25 cellular contexts compared by ENCODE assay signal in the genomic region with DNA sequence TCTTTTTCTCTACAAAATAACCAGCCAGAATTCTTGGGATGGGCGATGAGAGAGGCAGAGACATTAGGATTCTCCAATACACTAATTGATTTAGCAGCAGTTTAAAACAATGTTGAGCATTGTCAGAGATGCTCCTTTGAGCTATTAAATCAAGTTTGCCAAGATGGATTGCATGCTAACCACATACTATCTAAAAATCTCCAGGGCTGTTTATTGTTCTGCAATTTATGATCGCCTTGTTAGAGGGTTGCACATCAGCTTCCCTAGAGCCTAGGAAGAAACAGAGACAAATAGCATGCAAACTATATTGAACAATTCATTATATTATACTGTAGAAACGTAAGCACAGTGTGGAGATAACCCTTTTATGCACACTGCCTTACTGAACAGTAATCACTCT.
"Had no signal": no experiment of that assay in that cellular context is flagged by ENCODE, and none has a peak within 500 bp of the region (broad histone marks: within the 10 kb centered on the region; RNA-seq: fewer than 3 reads in every experiment).

No MANE protein-coding gene starts in this region.

- ATAC-seq: effector memory CD8-positive, alpha-beta T cell; left lobe of liver; mucosa of descending colon; natural killer cell treated with Interleukin-12 subunit alpha and Interleukin-12 subunit beta and Interleukin-15 and Interleukin-18, amount 100 ng/mL, for 72 hours; sciatic nerve; stimulated activated naive CD8-positive, alpha-beta T cell treated with anti-CD3 and anti-CD28 coated beads, Interleukin-15, amount 100 ng/mL, for 72 hours; upper lobe of right lung had no signal

- H3K9me3 ChIP-seq: esophagus squamous epithelium, mucosa of descending colon, right atrium auricular region, suprapubic skin, transverse colon, upper lobe of right lung, vagina had no signal

- DNase-seq: cortex of kidney; effector memory CD8-positive, alpha-beta T cell; erythroblast; esophagus squamous epithelium; head of caudate nucleus; mucosa of descending colon; naive B cell; stimulated activated CD4-positive, alpha-beta T cell treated with anti-CD3 and anti-CD28 coated beads, Interleukin-12 subunit alpha, Interleukin-12 subunit beta, amount 100 ng/mL, for 4 hours; stimulated activated CD4-positive, alpha-beta T cell treated with anti-CD3 and anti-CD28 coated beads, Interleukin-1b, Interleukin-23, amount 100 ng/mL, for 48 hours; stimulated activated CD4-positive, alpha-beta T cell treated with anti-CD3 and anti-CD28 coated beads, Interleukin-4, amount 100 ng/mL, for 1 hour; stimulated activated CD8-positive, alpha-beta memory T cell treated with anti-CD3 and anti-CD28 coated beads, Interleukin-4, amount 100 ng/mL, for 48 hours; stimulated activated naive CD4-positive, alpha-beta T cell; stimulated activated naive CD8-positive, alpha-beta T cell treated with anti-CD3 and anti-CD28 coated beads, Interleukin-15, amount 100 ng/mL, for 72 hours; transverse colon; upper lobe of right lung had no signal

- H3K27ac ChIP-seq: esophagus squamous epithelium, neural progenitor cell, parathyroid adenoma, right atrium auricular region, suprapubic skin, transverse colon, upper lobe of right lung, vagina had no signal

- H3K36me3 ChIP-seq: esophagus squamous epithelium, neural progenitor cell, right atrium auricular region, suprapubic skin, transverse colon, upper lobe of right lung, vagina had no signal

- H3K4me1 ChIP-seq: esophagus squamous epithelium, parathyroid adenoma, right atrium auricular region, suprapubic skin, transverse colon, upper lobe of right lung, vagina had no signal

- H3K27me3 ChIP-seq: esophagus squamous epithelium, neural progenitor cell, right atrium auricular region, suprapubic skin, transverse colon, upper lobe of right lung, vagina had no signal

- H3K4me3 ChIP-seq: esophagus squamous epithelium, lung, mucosa of descending colon, neural progenitor cell, right atrium auricular region, smooth muscle cell, suprapubic skin, transverse colon, upper lobe of right lung, vagina had no signal
